In genomic region chr12:14716848-14717444, GRCh38 we compare ENCODE assay signal across 8 cellular contexts. TPM values are rescaled to one million over a fixed set of nuclear protein-coding genes. Genes with fewer than 3 reads are reported as not detected.
DNase-seq lines count a peak whose midpoint lies in the region; ATAC-seq and TF ChIP-seq lines count a peak whose summit lies in the region.
"Had no signal": no experiment of that assay in that cellular context is flagged by ENCODE, and none has a peak within 500 bp of the region (broad histone marks: within the 10 kb centered on the region; RNA-seq: fewer than 3 reads in every experiment).

No MANE protein-coding gene starts in this region.

- H3K27me3 ChIP-seq in foreskin keratinocyte, result no peaks in the 10 kb centered on the region

- DNase-seq in HFFc6 (peak; percentile 30), NOMO-1 treated with DMSO at 0.1 percent for 48 hours (lab: John Stamatoyannopoulos, UW; ENCODE audit: unreplicated experiment) (peak; percentile 28), foreskin keratinocyte (peak in 1 of 2 donors; percentile 20), sciatic nerve (ENCODE audit: low spot score) (no peak)
- DNase-seq in activated T-cell treated with anti-CD3 and anti-CD28 coated beads, Interleukin-2, amount 50 U/mL, for 48 hours, result peak; percentile 41 to 55

- H3K36me3 Mint-ChIP-seq in HFFc6 (ENCODE audit: low read depth), result no peaks in the 10 kb centered on the region

- ATAC-seq in foreskin keratinocyte, result peak; percentile 77
- ATAC-seq in sciatic nerve, result peak; percentile 39
- ATAC-seq in GM21528 (IDR thresholded peaks at IDR 0.05; ENCODE audit: low FRiP score, unreplicated experiment), result no peak

- intact Hi-C loops in sciatic nerve (cut with DNase I), result no loop called here

- H3K4me1 ChIP-seq in foreskin keratinocyte, result no peaks in the 10 kb centered on the region

- TF ChIP-seq CTCF in GM12874 (IDR thresholded peaks at IDR 0.05; ENCODE audit: insufficient read depth, low read depth, low read length), result peak; percentile 58; the same call in 1 of the 2 replicates
- TF ChIP-seq CTCF in HFFc6 (IDR thresholded peaks at IDR 0.05), result peak; percentile 79
- TF ChIP-seq CTCF in foreskin keratinocyte (conservative IDR thresholded peaks at IDR 0.05), result peak; percentile 67

- peaks cover 12% of the 10 kb centered on the region; the same call in 1 of the 2 replicates for H3K4me1 Mint-ChIP-seq in HFFc6 (ENCODE audit: low read depth)

- H3K27ac Mint-ChIP-seq in HFFc6, result no peak overlapping the region
- H3K27ac Mint-ChIP-seq: dendritic cell treated with granulocyte-macrophage colony-stimulating factor and Interleukin-4, amounts not matched to agents 40 ng/mL and 50 ng/mL, for 4 days had no signal

- H3K27me3 Mint-ChIP-seq in HFFc6 (ENCODE audit: insufficient read depth), result peaks cover 5% of the 10 kb centered on the region; the same call in 1 of the 2 replicates

- no peak overlapping the region for H3K4me3 Mint-ChIP-seq in HFFc6
- H3K4me3 Mint-ChIP-seq: dendritic cell treated with granulocyte-macrophage colony-stimulating factor and Interleukin-4, amounts not matched to agents 40 ng/mL and 50 ng/mL, for 4 days had no signal

- H3K27ac ChIP-seq in foreskin keratinocyte, result no peak overlapping the region

- H3K9me3 Mint-ChIP-seq in HFFc6, result no peaks in the 10 kb centered on the region
- H3K9me3 Mint-ChIP-seq: dendritic cell treated with granulocyte-macrophage colony-stimulating factor and Interleukin-4, amounts not matched to agents 40 ng/mL and 50 ng/mL, for 4 days had no signal

RNA-seq across cellular contexts. Expression of gene GUCY2C, which starts 20.5 kb away (rescaled TPM):
- total RNA-seq in HFFc6 (2021; fragmentation: NEBNext Ultra II Directional; extraction: Animal tissue kit (Norgen Biotek cat#: 25700)), result under 1 TPM in 1 of 6 experiments, not detected in 5; 0.06 TPM
- total RNA-seq in foreskin keratinocyte, result not detected in 2 replicates
- polyA plus RNA-seq in foreskin keratinocyte, result not detected in 2 replicates
- not detected for total RNA-seq in sciatic nerve
